9 cellular contexts compared by ENCODE assay signal in genomic region chr1:158819461-158820443, GRCh38. TPM values are rescaled to one million over a fixed set of nuclear protein-coding genes. Genes with fewer than 3 reads are reported as not detected.
DNase-seq lines count a peak whose midpoint lies in the region; ATAC-seq and TF ChIP-seq lines count a peak whose summit lies in the region.
"Had no signal": no experiment of that assay in that cellular context is flagged by ENCODE, and none has a peak within 500 bp of the region (broad histone marks: within the 10 kb centered on the region; RNA-seq: fewer than 3 reads in every experiment).

No MANE protein-coding gene starts in this region.

- no peaks in the 10 kb centered on the region for H4K20me1 ChIP-seq in GM23338 (replicated peaks; ENCODE audit: insufficient read depth)

- H3K36me3 Mint-ChIP-seq in GM23338 (ENCODE audit: low read depth): peaks cover 2% of the 10 kb centered on the region; the same call in 1 of the 3 replicates

- ATAC-seq in HG03520 (IDR thresholded peaks at IDR 0.05; ENCODE audit: unreplicated experiment) (peak; percentile 79), GM23338 (no peak)

- H3K27ac Mint-ChIP-seq in GM23338: no peak overlapping the region

- H3K4me1 Mint-ChIP-seq in GM23338: no peaks in the 10 kb centered on the region

- H3K27ac ChIP-seq in angular gyrus (ENCODE audit: low read depth, low read length) (peak overlapping the region; percentile 32), uterus (peak overlapping the region; percentile 66 to 80), GM23338 (ENCODE audit: low read depth) (no peak overlapping the region)

- H3K27me3 Mint-ChIP-seq in GM23338 (ENCODE audit: insufficient read depth, low read depth, poor library complexity): no peaks in the 10 kb centered on the region

- no peaks in the 10 kb centered on the region for H3K9me3 ChIP-seq in uterus

- H3K4me1 ChIP-seq in uterus (peaks cover 0 to 4% of the 10 kb centered on the region in 2 donors), GM23338 (ENCODE audit: insufficient read depth) (no peaks in the 10 kb centered on the region)

- H3F3A ChIP-seq in GM23338 (replicated peaks; ENCODE audit: low read depth): no peaks in the 10 kb centered on the region

- TF ChIP-seq POLR2A in uterus (IDR thresholded peaks at IDR 0.05): no peak

- TF ChIP-seq CTCF in uterus (IDR thresholded peaks at IDR 0.05): no peak
- no peak for TF ChIP-seq CTCF in GM23338 (conservative IDR thresholded peaks at IDR 0.05; ENCODE audit: low read depth in 2 of 2)

- peak; percentile 24 for DNase-seq in stimulated activated CD4-positive, alpha-beta T cell treated with anti-CD3 and anti-CD28 coated beads, Interleukin-15, amount 100 ng/mL, for 24 hours
- DNase-seq in stimulated activated CD4-positive, alpha-beta T cell treated with anti-CD3 and anti-CD28 coated beads, Interleukin-4, amount 100 ng/mL, for 4 hours: no peak
- DNase-seq in uterus: no peak
- no peak for DNase-seq in NCI-H1417 (lab: John Stamatoyannopoulos, UW)
- DNase-seq in GM23338 (ENCODE audit: low spot score): no peak
- DNase-seq in KG1 (lab: John Stamatoyannopoulos, UW): no peak

- H3K4me3 ChIP-seq in uterus (no peak overlapping the region), GM23338 (no peak overlapping the region)

- no peaks in the 10 kb centered on the region for H3K79me2 ChIP-seq in GM23338 (replicated peaks; ENCODE audit: insufficient read depth)

- no peak overlapping the region for H3K4me2 ChIP-seq in GM23338

- intact Hi-C loops in uterus (cut with DNase I; ENCODE audit: low total_unique reads): no loop called here

- peaks cover 3% of the 10 kb centered on the region; the same call in 1 of the 3 replicates for H3K9me3 Mint-ChIP-seq in GM23338

- no peak overlapping the region for H3K4me3 Mint-ChIP-seq in GM23338
- H3K4me3 Mint-ChIP-seq: IgD-negative memory B cell had no signal

- no peak overlapping the region for H2AFZ ChIP-seq in GM23338

- H3K36me3 ChIP-seq in uterus: no peaks in the 10 kb centered on the region
- no peaks in the 10 kb centered on the region for H3K36me3 ChIP-seq in GM23338 (ENCODE audit: insufficient read depth)

- H3K9me2 ChIP-seq in GM23338 (ENCODE audit: insufficient read depth): 0 out of 2 replicates have a peak, but pooled peaks cover 7% of the 10 kb centered on the region

- H3K27me3 ChIP-seq in uterus: no peaks in the 10 kb centered on the region
- H3K27me3 ChIP-seq in GM23338 (ENCODE audit: insufficient read depth): no peaks in the 10 kb centered on the region

TF ChIP-seq in GM23338, 12 proteins besides CTCF, POLR2A, EP300 and RAD21:
- TF ChIP-seq STAT1 (IDR thresholded peaks at IDR 0.05; ENCODE audit: unreplicated experiment): no peak
- no peak for TF ChIP-seq EZH2phosphoT487 (IDR thresholded peaks at IDR 0.05; ENCODE audit: unreplicated experiment)
- TF ChIP-seq REST (IDR thresholded peaks at IDR 0.05; ENCODE audit: unreplicated experiment): no peak
- no peak for TF ChIP-seq ZNF462 (CRISPR knock-in tag; IDR thresholded peaks at IDR 0.05)
- no peak for TF ChIP-seq NANOG (IDR thresholded peaks at IDR 0.05; ENCODE audit: borderline replicate concordance)
- TF ChIP-seq CREB1 (CRISPR knock-in tag; IDR thresholded peaks at IDR 0.05; ENCODE audit: low read depth): no peak
- no peak for TF ChIP-seq ZNF331 (CRISPR knock-in tag; IDR thresholded peaks at IDR 0.05; ENCODE audit: low read depth)
- TF ChIP-seq EZH2 (IDR thresholded peaks at IDR 0.05; ENCODE audit: low read depth, unreplicated experiment): no peak
- no peak for TF ChIP-seq POLR2AphosphoS5 (IDR thresholded peaks at IDR 0.05; ENCODE audit: low read depth)

RNA-seq across cellular contexts. Expression of gene MNDA, which starts 11.4 kb away (rescaled TPM):
- total RNA-seq in uterus: 10 to 100 TPM in 1 of 4 donors, 1 to 10 TPM in 2, not detected in 1; 1.6 to 12.6 (median 6.9) TPM
- not detected in 2 replicates for total RNA-seq in GM23338 (2014; rRNA removed; shearing (Covaris generic))
- not detected in 2 replicates for polyA plus RNA-seq in GM23338 (2016; fragmentation: Nextera tagmentation; extraction: Ambion mirVana)

RNA-seq across cellular contexts. Expression of gene OR6N2, which starts 38.7 kb away (rescaled TPM):
- total RNA-seq in uterus: not detected
- not detected in 2 replicates for total RNA-seq in GM23338 (2014; rRNA removed; shearing (Covaris generic))
- polyA plus RNA-seq in GM23338 (2016; fragmentation: Nextera tagmentation; extraction: Ambion mirVana): not detected in 2 replicates
- polyA plus RNA-seq: IgD-negative memory B cell had no signal

RNA-seq across cellular contexts. Expression of gene OR6N1, which starts 47.8 kb away (rescaled TPM):
- total RNA-seq in uterus: not detected
- not detected in 2 replicates for total RNA-seq in GM23338 (2014; rRNA removed; shearing (Covaris generic))
- not detected in 2 replicates for polyA plus RNA-seq in GM23338 (2016; fragmentation: Nextera tagmentation; extraction: Ambion mirVana)
- polyA plus RNA-seq: IgD-negative memory B cell had no signal
